28 cellular contexts compared by ENCODE assay signal in genomic region chr20:21355981-21356380, GRCh38. TPM values are rescaled to one million over a fixed set of nuclear protein-coding genes. Genes with fewer than 3 reads are reported as not detected.
DNase-seq lines count a peak whose midpoint lies in the region; ATAC-seq, FAIRE-seq and TF ChIP-seq lines count a peak whose summit lies in the region.
"Had no signal": no experiment of that assay in that cellular context is flagged by ENCODE, and none has a peak within 500 bp of the region (broad histone marks: within the 10 kb centered on the region; RNA-seq: fewer than 3 reads in every experiment).

No MANE protein-coding gene starts in this region.

- H3K4me2 ChIP-seq in HepG2 (ENCODE audit: low read depth, low read length) (no peak overlapping the region), mesenchymal stem cell (ENCODE audit: low read length, poor library complexity, severe bottlenecking) (no peak overlapping the region)
- H3K4me2 ChIP-seq: BLaER1 had no signal

- no peaks in the 10 kb centered on the region for H3K79me2 ChIP-seq in HepG2 (ENCODE audit: insufficient read depth, low read length)

- no peak overlapping the region for H2BK12ac ChIP-seq in mesenchymal stem cell (ENCODE audit: low read length in 2 of 2)

- H2BK15ac ChIP-seq in mesenchymal stem cell (ENCODE audit: low read depth, poor library complexity, severe bottlenecking) = no peak overlapping the region

- no peaks in the 10 kb centered on the region for H3K27me3 ChIP-seq in HepG2 (ENCODE audit: control insufficient read depth in 1 of 2, insufficient read depth in 2 of 2, low read length in 2 of 2)
- H3K27me3 ChIP-seq in right lobe of liver = no peaks in the 10 kb centered on the region
- H3K27me3 ChIP-seq in mesenchymal stem cell (ENCODE audit: control insufficient read depth in 1 of 2, insufficient read depth in 1 of 2, low read length in 2 of 2) = no peaks in the 10 kb centered on the region
- H3K27me3 ChIP-seq: BE2C, BLaER1 had no signal

- no peaks in the 10 kb centered on the region for H4K20me1 ChIP-seq in HepG2 (ENCODE audit: insufficient read depth, low read length)

- TF ChIP-seq CTCF in HepG2 (CRISPR knock-in tag; IDR thresholded peaks at IDR 0.05) (no peak), right lobe of liver (IDR thresholded peaks at IDR 0.05) (no peak)

- peaks cover 9% of the 10 kb centered on the region for H3K79me1 ChIP-seq in mesenchymal stem cell (replicated peaks; ENCODE audit: low read length, poor library complexity, severe bottlenecking)

- no peak overlapping the region for H3K4ac ChIP-seq in mesenchymal stem cell (ENCODE audit: low read depth in 1 of 2, low read length in 2 of 2)

- H2BK5ac ChIP-seq in mesenchymal stem cell (ENCODE audit: low read depth, low read length, poor library complexity, severe bottlenecking) = no peak overlapping the region

- in situ Hi-C loops in HepG2 (cut with HindIII; ENCODE audit: extremely low pct_ligation_motif_present, low pct_unique_long_range_greater_than_20kb) = no loop called here

- WGBS in HepG2 (ENCODE audit: low lambda C conversion rate) = 41% methylated on average over 1 of the region's 1 CpG
- WGBS in right lobe of liver (ENCODE audit: insufficient coverage, low coverage, low lambda C conversion rate, missing lambda C conversion rate) = 0% methylated on average over 1 of the region's 1 CpG
- no CpG with 5 or more reads among the region's 1 CpG for WGBS in mesenchymal stem cell

- no TSS peak for BruUV-seq in HepG2 (replicated peaks; lab: Mats Ljungman, UMichigan)

- peaks cover 47% of the 10 kb centered on the region for H3K4me1 ChIP-seq in HepG2 (ENCODE audit: insufficient read depth, low read length)
- no peaks in the 10 kb centered on the region for H3K4me1 ChIP-seq in right lobe of liver
- peaks cover 4% of the 10 kb centered on the region for H3K4me1 ChIP-seq in mesenchymal stem cell (ENCODE audit: control insufficient read depth, insufficient read depth, low read depth, low read length)
- H3K4me1 ChIP-seq: BE2C, BLaER1 had no signal

- no peak overlapping the region for H4K8ac ChIP-seq in mesenchymal stem cell (ENCODE audit: low read length)

- H2AFZ ChIP-seq in HepG2 (ENCODE audit: low read length) (no peak overlapping the region), mesenchymal stem cell (ENCODE audit: low read depth, low read length) (no peak overlapping the region)

- H3K23ac ChIP-seq in mesenchymal stem cell (ENCODE audit: low read length in 2 of 2) = no peak overlapping the region

- no peak for TF ChIP-seq EP300 in HepG2 (IDR thresholded peaks at IDR 0.05; ENCODE audit: low read depth in 2 of 2, low read length in 2 of 2)
- no peak for TF ChIP-seq EP300 in HepG2 (CRISPR knock-in tag; IDR thresholded peaks at IDR 0.05; ENCODE audit: borderline replicate concordance)

- DNase-seq in HepG2 (ENCODE audit: low spot score) = no peak
- DNase-seq in right lobe of liver = no peak
- DNase-seq in mesenchymal stem cell = no peak
- DNase-seq: ACHN; BE2C; C1 segment of cervical spinal cord; CD4-positive, alpha-beta memory T cell; CD4-positive, CD25-positive, alpha-beta regulatory T cell; CD8-positive, alpha-beta memory T cell; COR-L47; DMS 273 treated with DMSO at 0.1 percent for 48 hours; DMS153; DMS53; DMS79; DND-41; EL; GDM1 had no signal

- POLR2A ChIA-PET in HepG2 (lab: Yijun Ruan, JAX) = no interaction called here

- H2BK120ac ChIP-seq in mesenchymal stem cell (ENCODE audit: low read depth, low read length) = no peak overlapping the region

- TF ChIP-seq POLR2A in HepG2 (IDR thresholded peaks at IDR 0.05; ENCODE audit: insufficient read depth in 1 of 2, low read depth in 2 of 2, low read length in 2 of 2) (no peak), right lobe of liver (IDR thresholded peaks at IDR 0.05) (no peak)

- no peak for TF ChIP-seq RAD21 in HepG2 (CRISPR knock-in tag; IDR thresholded peaks at IDR 0.05)

- no peak overlapping the region for H2AK5ac ChIP-seq in mesenchymal stem cell (ENCODE audit: low read length, severe bottlenecking)

- H3K9me3 ChIP-seq in HepG2 (ENCODE audit: low read length) (no peaks in the 10 kb centered on the region), right lobe of liver (no peaks in the 10 kb centered on the region), mesenchymal stem cell (ENCODE audit: control insufficient read depth, low read length) (no peaks in the 10 kb centered on the region)
- H3K9me3 ChIP-seq: BE2C, BLaER1 had no signal

- H3K18ac ChIP-seq in mesenchymal stem cell (ENCODE audit: low read depth in 1 of 2, low read length in 2 of 2) = no peak overlapping the region

- H3K14ac ChIP-seq in mesenchymal stem cell (ENCODE audit: low read length in 2 of 2) = no peak overlapping the region

- H3K9ac ChIP-seq in HepG2 (ENCODE audit: insufficient read depth, low read depth, low read length) (no peak overlapping the region), mesenchymal stem cell (ENCODE audit: low read length) (no peak overlapping the region)
- H3K9ac ChIP-seq: BLaER1 had no signal

- no peak for ATAC-seq in HepG2
- no peak for ATAC-seq in right lobe of liver
- no peak for ATAC-seq in GM18520 (IDR thresholded peaks at IDR 0.05; ENCODE audit: unreplicated experiment)
- no peak for ATAC-seq in GM18873 (IDR thresholded peaks at IDR 0.05; ENCODE audit: low FRiP score, unreplicated experiment)
- ATAC-seq: GM12878 had no signal

- CTCF ChIA-PET in HepG2 (lab: Yijun Ruan, JAX; ENCODE audit: low intra/inter-chr PET ratio, low total read pairs) = no interaction called here

- intact Hi-C loops in HepG2 (cut with micrococcal nuclease; ENCODE audit: unreplicated experiment) (loop anchor here (5.0 kb wide), 1 partner anchor 119 kb away; no protein-coding TSS in a partner anchor), right lobe of liver (cut with DNase I) (no loop called here)

- H3K4me3 ChIP-seq in HepG2 (replicated peaks in 1 of 3; ENCODE audit: insufficient read depth in 1 of 3, low read depth in 2 of 3, low read length in 3 of 3) = no peak overlapping the region
- no peak overlapping the region for H3K4me3 ChIP-seq in right lobe of liver
- no peak overlapping the region for H3K4me3 ChIP-seq in mesenchymal stem cell (ENCODE audit: insufficient read depth in 1 of 2, low read depth in 1 of 2, low read length in 2 of 2)
- H3K4me3 ChIP-seq: BLaER1, GM12878 had no signal

- peak overlapping the region; percentile 88 for H3K27ac ChIP-seq in HepG2 (ENCODE audit: extremely low read length, insufficient read depth, low read length)
- H3K27ac ChIP-seq in right lobe of liver = no peak overlapping the region
- H3K27ac ChIP-seq in mesenchymal stem cell (ENCODE audit: low read length, poor library complexity, severe bottlenecking) = peak overlapping the region; percentile 7
- H3K27ac ChIP-seq: 22Rv1, BLaER1 had no signal

- no peak for FAIRE-seq in HepG2 (lab: Jason Lieb, UNC)
- FAIRE-seq: GM12878, GM12892, GM18507 had no signal

- H3K36me3 ChIP-seq in HepG2 (replicated peaks in 1 of 2; ENCODE audit: control insufficient read depth in 1 of 2, insufficient read depth in 2 of 2, low read length in 2 of 2) (peaks cover 12 to 43% of the 10 kb centered on the region in 2 experiments), right lobe of liver (peaks cover 0 to 27% (median 8%) of the 10 kb centered on the region in 4 donors), mesenchymal stem cell (ENCODE audit: control insufficient read depth in 1 of 2, insufficient read depth in 2 of 2, low read depth in 1 of 2, low read length in 2 of 2) (peaks cover 5 to 75% of the 10 kb centered on the region in 2 experiments)

- no peak overlapping the region for H4K91ac ChIP-seq in mesenchymal stem cell (ENCODE audit: low read length)

RNA-seq across cellular contexts. Expression of gene NKX2-4, which starts 41.3 kb away (rescaled TPM):
- total RNA-seq in HepG2 (2016; rRNA removed; fragmentation: Illumina TruSeq; extraction: Trizol) = not detected in 2 replicates
- total RNA-seq in HepG2 (2016; cell fraction: cytosol; rRNA removed; fragmentation: Illumina TruSeq; extraction: Trizol; ENCODE audit: low read depth) = not detected in 2 replicates
- total RNA-seq in HepG2 (2016; cell fraction: insoluble cytoplasmic fraction; rRNA removed; fragmentation: Illumina TruSeq; extraction: Trizol) = not detected in 2 replicates
- not detected in 2 replicates for total RNA-seq in HepG2 (2016; cell fraction: membrane; rRNA removed; fragmentation: Illumina TruSeq; extraction: Trizol)
- not detected in 2 replicates for total RNA-seq in HepG2 (2016; cell fraction: nucleus; rRNA removed; fragmentation: Illumina TruSeq; extraction: Trizol)
- not detected in 2 replicates for polyA plus RNA-seq in HepG2 (2011; rRNA removed)
- not detected in 2 replicates for polyA plus RNA-seq in HepG2 (2011; cell fraction: cytosol; rRNA removed)
- not detected in 2 replicates for polyA plus RNA-seq in HepG2 (2011; cell fraction: nucleus; rRNA removed)
- not detected in 2 replicates for polyA plus RNA-seq in HepG2 (2012)
- polyA plus RNA-seq in HepG2 (2016; cell fraction: cytosol; fragmentation: Illumina TruSeq; extraction: Trizol; ENCODE audit: low read depth) = not detected in 2 replicates
- not detected in 2 replicates for polyA plus RNA-seq in HepG2 (2016; cell fraction: insoluble cytoplasmic fraction; fragmentation: Illumina TruSeq; extraction: Trizol; ENCODE audit: low read depth)
- polyA plus RNA-seq in HepG2 (2016; cell fraction: membrane; fragmentation: Illumina TruSeq; extraction: Trizol; ENCODE audit: low read depth) = not detected in 2 replicates
- not detected in 2 replicates for polyA plus RNA-seq in HepG2 (2016; cell fraction: nucleus; fragmentation: Illumina TruSeq; extraction: Trizol; ENCODE audit: insufficient read depth, low read depth)
- polyA minus RNA-seq in HepG2 (2011; rRNA and poly(A)+ RNA removed; ENCODE audit: low replicate concordance) = not detected in 2 replicates
- polyA minus RNA-seq in HepG2 (2011; cell fraction: cytosol; rRNA and poly(A)+ RNA removed) = not detected in 2 replicates
- polyA minus RNA-seq in HepG2 (2011; cell fraction: nucleus; rRNA and poly(A)+ RNA removed) = not detected in 2 replicates
- not detected for total RNA-seq in right lobe of liver
- not detected for polyA plus RNA-seq in mesenchymal stem cell (2013, experiment 1 of 2)
- not detected for polyA plus RNA-seq in mesenchymal stem cell (2013, experiment 2 of 2)
- total RNA-seq: A172; CD4-positive, alpha-beta memory T cell; CD4-positive, CD25-positive, alpha-beta regulatory T cell; CD8-positive, alpha-beta memory T cell; G401; GM12878 had no signal
- polyA plus RNA-seq: AG04450; CD14-positive monocyte; CD4-positive, alpha-beta memory T cell; CD4-positive, CD25-positive, alpha-beta regulatory T cell; CD8-positive, alpha-beta memory T cell; GM12878 had no signal

RNA-seq across cellular contexts. Expression of gene XRN2, which starts 52.9 kb away (rescaled TPM):
- 171 and 256 TPM in 2 replicates for total RNA-seq in HepG2 (2016; rRNA removed; fragmentation: Illumina TruSeq; extraction: Trizol)
- 45.6 and 51.1 TPM in 2 replicates for total RNA-seq in HepG2 (2016; cell fraction: cytosol; rRNA removed; fragmentation: Illumina TruSeq; extraction: Trizol; ENCODE audit: low read depth)
- total RNA-seq in HepG2 (2016; cell fraction: insoluble cytoplasmic fraction; rRNA removed; fragmentation: Illumina TruSeq; extraction: Trizol) = 169 and 245 TPM in 2 replicates
- total RNA-seq in HepG2 (2016; cell fraction: membrane; rRNA removed; fragmentation: Illumina TruSeq; extraction: Trizol) = 82.9 and 105 TPM in 2 replicates
- total RNA-seq in HepG2 (2016; cell fraction: nucleus; rRNA removed; fragmentation: Illumina TruSeq; extraction: Trizol) = 118 and 127 TPM in 2 replicates
- polyA plus RNA-seq in HepG2 (2011; rRNA removed) = 72.1 and 90.3 TPM in 2 replicates
- polyA plus RNA-seq in HepG2 (2011; cell fraction: cytosol; rRNA removed) = 47.0 and 59.7 TPM in 2 replicates
- 59.5 and 68.9 TPM in 2 replicates for polyA plus RNA-seq in HepG2 (2011; cell fraction: nucleus; rRNA removed)
- 84.6 and 86.2 TPM in 2 replicates for polyA plus RNA-seq in HepG2 (2012)
- 10.5 and 11.9 TPM in 2 replicates for polyA plus RNA-seq in HepG2 (2016; cell fraction: cytosol; fragmentation: Illumina TruSeq; extraction: Trizol; ENCODE audit: low read depth)
- 147 and 153 TPM in 2 replicates for polyA plus RNA-seq in HepG2 (2016; cell fraction: insoluble cytoplasmic fraction; fragmentation: Illumina TruSeq; extraction: Trizol; ENCODE audit: low read depth)
- 23.2 and 29.4 TPM in 2 replicates for polyA plus RNA-seq in HepG2 (2016; cell fraction: membrane; fragmentation: Illumina TruSeq; extraction: Trizol; ENCODE audit: low read depth)
- 96.3 and 98.6 TPM in 2 replicates for polyA plus RNA-seq in HepG2 (2016; cell fraction: nucleus; fragmentation: Illumina TruSeq; extraction: Trizol; ENCODE audit: insufficient read depth, low read depth)
- 14.6 and 43.6 TPM in 2 replicates for polyA minus RNA-seq in HepG2 (2011; rRNA and poly(A)+ RNA removed; ENCODE audit: low replicate concordance)
- polyA minus RNA-seq in HepG2 (2011; cell fraction: cytosol; rRNA and poly(A)+ RNA removed) = 68.8 and 71.0 TPM in 2 replicates
- polyA minus RNA-seq in HepG2 (2011; cell fraction: nucleus; rRNA and poly(A)+ RNA removed) = 98.6 and 107 TPM in 2 replicates
- total RNA-seq in right lobe of liver = 10 to 100 TPM; 18.2 to 39.5 (median 26.7) TPM
- 61.9 TPM for polyA plus RNA-seq in mesenchymal stem cell (2013, experiment 1 of 2)
- 61.2 TPM for polyA plus RNA-seq in mesenchymal stem cell (2013, experiment 2 of 2)

Comparison
In these comparisons a context has a peak if more than half of its experiments do, and no peak if none do; other contexts are left out.
1. H3K27ac ChIP-seq: peak in HepG2 (single experiment) and mesenchymal stem cell (single experiment); none in right lobe of liver (0 of 3).